In genomic region chr16:19184823-19185509, GRCh38 we compare ENCODE assay signal across 18 cellular contexts. TPM values are rescaled to one million over a fixed set of nuclear protein-coding genes. Genes with fewer than 3 reads are reported as not detected.
A peak's percentile ranks its signal among the peaks of the same experiment; 100 is the strongest.
DNase-seq lines count a peak whose midpoint lies in the region; ATAC-seq and TF ChIP-seq lines count a peak whose summit lies in the region.
"Had no signal": no experiment of that assay in that cellular context is flagged by ENCODE, and none has a peak within 500 bp of the region (broad histone marks: within the 10 kb centered on the region; RNA-seq: fewer than 3 reads in every experiment).

No MANE protein-coding gene starts in this region.

- BruUV-seq in PC-9 (replicated peaks; lab: Mats Ljungman, UMichigan), result TSS peak; percentile 55

- H3K9me2 ChIP-seq in PC-9 (ENCODE audit: insufficient read depth), result no peaks in the 10 kb centered on the region

- H3K27ac ChIP-seq in PC-9 (peak overlapping the region; percentile 71), endodermal cell (ENCODE audit: low read depth, low read length) (no peak overlapping the region), right lobe of liver (peak overlapping the region; percentile 74 to 84 (median 80))
- H3K27ac ChIP-seq: breast epithelium, esophagus muscularis mucosa, WERI-Rb-1 had no signal

- H3K4me1 ChIP-seq in PC-9 (replicated peaks; ENCODE audit: insufficient read depth), result peaks cover 26% of the 10 kb centered on the region
- no peaks in the 10 kb centered on the region for H3K4me1 ChIP-seq in endodermal cell (ENCODE audit: control insufficient read depth, insufficient read depth, low read length)
- H3K4me1 ChIP-seq in right lobe of liver, result peaks cover 0 to 24% (median 2%) of the 10 kb centered on the region in 4 donors
- H3K4me1 ChIP-seq: breast epithelium had no signal

- H3K27me3 Mint-ChIP-seq in endodermal cell (ENCODE audit: insufficient read depth), result no peaks in the 10 kb centered on the region
- H3K27me3 Mint-ChIP-seq: B cell had no signal

- H3F3A ChIP-seq in PC-9 (ENCODE audit: insufficient read depth, low read depth), result peaks cover 18% of the 10 kb centered on the region; the same call in 1 of the 2 replicates

- POLR2A ChIA-PET in PC-9 (lab: Charles Lee; ENCODE audit: unreplicated experiment), result interaction anchor here (0.6 to 0.7 kb wide), 2 partner anchors 107 to 200 kb away, joined by 4 to 22 read pairs; no protein-coding TSS in a partner anchor

- no peak overlapping the region for H3K9ac ChIP-seq in endodermal cell (ENCODE audit: extremely low read depth, low read length, poor library complexity, severe bottlenecking)

- H3K36me3 Mint-ChIP-seq in endodermal cell (ENCODE audit: low read depth), result peaks cover 36% of the 10 kb centered on the region
- H3K36me3 Mint-ChIP-seq: activated naive CD4-positive, alpha-beta T cell treated with anti-CD3 and anti-CD28 coated beads, Interleukin-2, amount 50 U/mL, for 72 hours; T-cell had no signal

- no peak overlapping the region for H2AFZ ChIP-seq in PC-9

- H3K4me3 Mint-ChIP-seq in endodermal cell, result no peak overlapping the region
- H3K4me3 Mint-ChIP-seq: activated CD8-positive, alpha-beta T cell treated with anti-CD3 and anti-CD28 coated beads for 36 hours; activated T-cell treated with anti-CD3 and anti-CD28 coated beads, Interleukin-2, amount 50 U/mL, for 4 hours; B cell; HFFc6; T-cell had no signal

- H3K4me2 ChIP-seq in PC-9, result peak overlapping the region; percentile 46

- H3K36me3 ChIP-seq in PC-9 (ENCODE audit: low read depth), result peaks cover 15% of the 10 kb centered on the region; the same call in 1 of the 2 replicates
- peaks cover 71% of the 10 kb centered on the region for H3K36me3 ChIP-seq in endodermal cell (ENCODE audit: control insufficient read depth, insufficient read depth, low read length)
- H3K36me3 ChIP-seq in right lobe of liver, result no peaks in the 10 kb centered on the region
- H3K36me3 ChIP-seq: breast epithelium, esophagus muscularis mucosa, WERI-Rb-1 had no signal

- no peak for TF ChIP-seq CTCF in PC-9 (conservative IDR thresholded peaks at IDR 0.05)
- no peak for TF ChIP-seq CTCF in endodermal cell (conservative IDR thresholded peaks at IDR 0.05)
- TF ChIP-seq CTCF in right lobe of liver (IDR thresholded peaks at IDR 0.05), result no peak
- no peak for TF ChIP-seq CTCF in foreskin fibroblast (IDR thresholded peaks at IDR 0.05; ENCODE audit: low read depth, low read length)

- H3K4me1 Mint-ChIP-seq in endodermal cell, result no peaks in the 10 kb centered on the region
- H3K4me1 Mint-ChIP-seq: T-cell had no signal

- ATAC-seq in right lobe of liver, result peak; percentile 21 to 47 (median 24)
- ATAC-seq: activated CD8-positive, alpha-beta T cell treated with anti-CD3 and anti-CD28 coated beads for 36 hours; activated naive CD4-positive, alpha-beta T cell treated with anti-CD3 and anti-CD28 coated beads, Interleukin-2, amount 50 U/mL, for 72 hours; activated T-cell treated with anti-CD3 and anti-CD28 coated beads, Interleukin-2, amount 50 U/mL, for 4 hours; T-cell had no signal

- H3K27ac Mint-ChIP-seq in endodermal cell, result no peak overlapping the region
- H3K27ac Mint-ChIP-seq: activated CD8-positive, alpha-beta T cell treated with anti-CD3 and anti-CD28 coated beads for 36 hours; activated naive CD4-positive, alpha-beta T cell treated with anti-CD3 and anti-CD28 coated beads, Interleukin-2, amount 50 U/mL, for 72 hours; B cell; HFFc6; T-cell had no signal

- TF ChIP-seq POLR2A in right lobe of liver (IDR thresholded peaks at IDR 0.05), result no peak

- intact Hi-C loops in PC-9 (cut with micrococcal nuclease; ENCODE audit: unreplicated experiment) (loop anchor here (5.0 kb wide), 2 partner anchors 192 to 337 kb away; partner anchors contain the start of genes CCP110 and GDE1), right lobe of liver (cut with DNase I) (no loop called here)

- DNase-seq in PC-9, result no peak
- DNase-seq in endodermal cell, result peak; percentile 68
- no peak for DNase-seq in right lobe of liver
- no peak for DNase-seq in foreskin fibroblast
- DNase-seq in ureter (ENCODE audit: low spot score), result no peak
- no peak for DNase-seq in AML-193 (lab: John Stamatoyannopoulos, UW)
- DNase-seq in occipital lobe (lab: John Stamatoyannopoulos, UW), result no peak
- DNase-seq: activated CD8-positive, alpha-beta T cell treated with anti-CD3 and anti-CD28 coated beads for 36 hours; activated T-cell treated with anti-CD3 and anti-CD28 coated beads, Interleukin-2, amount 50 U/mL, for 4 hours; NCI-H2081; stimulated activated CD4-positive, alpha-beta T cell treated with anti-CD3 and anti-CD28 coated beads, Interleukin-4, amount 100 ng/mL, for 1 hour; T-cell; WERI-Rb-1 had no signal

- H3K4me3 ChIP-seq in PC-9, result no peak overlapping the region
- H3K4me3 ChIP-seq in endodermal cell (ENCODE audit: low read length), result no peak overlapping the region
- peak overlapping the region; percentile 26 to 53 (median 37) for H3K4me3 ChIP-seq in right lobe of liver
- H3K4me3 ChIP-seq in foreskin fibroblast (ENCODE audit: low read depth in 1 of 2, low read length in 2 of 2), result no peak overlapping the region
- H3K4me3 ChIP-seq: breast epithelium, esophagus muscularis mucosa had no signal

- CTCF ChIA-PET in PC-9 (lab: Charles Lee), result interaction anchor here (0.5 to 0.6 kb wide), 2 partner anchors 187 to 318 kb away, joined by 3 to 4 read pairs; no protein-coding TSS in a partner anchor

- H3K9me3 Mint-ChIP-seq in endodermal cell, result peaks cover 14% of the 10 kb centered on the region
- H3K9me3 Mint-ChIP-seq: activated naive CD4-positive, alpha-beta T cell treated with anti-CD3 and anti-CD28 coated beads, Interleukin-2, amount 50 U/mL, for 72 hours; activated T-cell treated with anti-CD3 and anti-CD28 coated beads, Interleukin-2, amount 50 U/mL, for 4 hours; HFFc6 had no signal

- H3K9me3 ChIP-seq in PC-9 (ENCODE audit: insufficient read depth, low read depth) (no peaks in the 10 kb centered on the region), endodermal cell (ENCODE audit: control insufficient read depth, low read length) (peaks cover 8% of the 10 kb centered on the region), right lobe of liver (no peaks in the 10 kb centered on the region)
- H3K9me3 ChIP-seq: breast epithelium, esophagus muscularis mucosa had no signal

- no peaks in the 10 kb centered on the region for H4K20me1 ChIP-seq in PC-9 (ENCODE audit: insufficient read depth)

- H3K79me2 ChIP-seq in PC-9 (ENCODE audit: low read depth), result peaks cover 3% of the 10 kb centered on the region; the same call in 1 of the 2 replicates

- WGBS in endodermal cell (ENCODE audit: insufficient coverage in 1 of 2, insufficient read length in 1 of 2), 2 experiments, result 82 to 83% methylated on average over 6 to 9 of the region's 9 CpGs
- 37% methylated on average over 4 of the region's 9 CpGs for WGBS in right lobe of liver (ENCODE audit: insufficient coverage, low coverage, low lambda C conversion rate, missing lambda C conversion rate)

- H3K27me3 ChIP-seq in PC-9 (ENCODE audit: insufficient read depth, low read depth) (no peaks in the 10 kb centered on the region), endodermal cell (ENCODE audit: control insufficient read depth, insufficient read depth, low read length, poor library complexity, severe bottlenecking) (no peaks in the 10 kb centered on the region), right lobe of liver (no peaks in the 10 kb centered on the region)
- H3K27me3 ChIP-seq: breast epithelium, esophagus muscularis mucosa had no signal

RNA-seq across cellular contexts. Expression of gene SYT17, which starts 16.9 kb away (rescaled TPM):
- total RNA-seq in PC-9 (2021), result 36.6 and 45.2 TPM in 2 replicates
- 10 to 100 TPM; 11.2 to 11.5 TPM for total RNA-seq in endodermal cell
- 7.0 TPM for polyA plus RNA-seq in endodermal cell (2013, experiment 1 of 2)
- polyA plus RNA-seq in endodermal cell (2013, experiment 2 of 2), result 7.9 TPM
- total RNA-seq in right lobe of liver, result 10 to 100 TPM in 3 of 6 experiments, 1 to 10 TPM in 3; 8.2 to 14.1 (median 9.5) TPM
- total RNA-seq in ureter, result 24.4 TPM
- 6.2 TPM for total RNA-seq in occipital lobe
- total RNA-seq: activated naive CD4-positive, alpha-beta T cell treated with anti-CD3 and anti-CD28 coated beads, Interleukin-2, amount 50 U/mL, for 72 hours; HFFc6 had no signal

Comparison
In these comparisons a context has a peak if more than half of its experiments do, and no peak if none do; other contexts are left out.
1. H3K4me3 ChIP-seq: peak in right lobe of liver (3 of 3); none in PC-9 (single experiment), endodermal cell (single experiment) and foreskin fibroblast (0 of 2).